Comparison of ENCODE assay signal across 8 cellular contexts in genomic region chr5:96614110-96614691, GRCh38. TPM values are rescaled to one million over a fixed set of nuclear protein-coding genes. Genes with fewer than 3 reads are reported as not detected.
DNase-seq lines count a peak whose midpoint lies in the region; ATAC-seq, FAIRE-seq and TF ChIP-seq lines count a peak whose summit lies in the region.

No MANE protein-coding gene starts in this region.

- H3K27ac ChIP-seq in caudate nucleus (ENCODE audit: low read depth, low read length) = no peak overlapping the region

- DNase-seq in ACHN (peak; percentile 92), GM12892 (ENCODE audit: insufficient read length) (no peak), NCI-H1694 (lab: John Stamatoyannopoulos, UW) (peak; percentile 81), caudate nucleus (lab: John Stamatoyannopoulos, UW) (peak in 50 of 61 donors; percentile 4 to 78 (median 28)), islet precursor cell (peak; percentile 67)
- peak; percentile 10 for DNase-seq in T-helper 2 cell treated with Interferon-gamma antibody and Interleukin-4, amounts not matched to agents 5 μg/mL and 100 μg/mL, for 36 hours (ENCODE audit: low spot score)
- DNase-seq in stimulated activated CD4-positive, alpha-beta T cell treated with anti-CD3 and anti-CD28 coated beads, Interleukin-12 subunit alpha, Interleukin-12 subunit beta, amount 100 ng/mL, for 48 hours (ENCODE audit: low read depth in 2 of 3, low spot score in 1 of 3) = peak in 2 of 3 donors; percentile 17 to 52

- no peak for TF ChIP-seq POLR2A in GM12892 (IDR thresholded peaks at IDR 0.05; ENCODE audit: low read depth, low read length)

- peaks cover 5% of the 10 kb centered on the region for H3K4me1 Mint-ChIP-seq in T-helper 2 cell treated with Interferon-gamma antibody and Interleukin-4, amounts not matched to agents 5 μg/mL and 100 μg/mL, for 36 hours (ENCODE audit: low read depth)

- FAIRE-seq in GM12892 (lab: Jason Lieb, UNC) = peak; percentile 84

- H3K36me3 Mint-ChIP-seq in T-helper 2 cell treated with Interferon-gamma antibody and Interleukin-4, amounts not matched to agents 5 μg/mL and 100 μg/mL, for 36 hours (ENCODE audit: low read depth) = no peaks in the 10 kb centered on the region

- in situ Hi-C loops in ACHN (cut with HindIII; ENCODE audit: low pct_ligation_motif_present, low pct_unique_long_range_greater_than_20kb, low sequenced_read_pairs) = no loop called here

- H3K4me3 Mint-ChIP-seq in T-helper 2 cell treated with Interferon-gamma antibody and Interleukin-4, amounts not matched to agents 5 μg/mL and 100 μg/mL, for 36 hours = no peak overlapping the region

- ATAC-seq in GM21723 (IDR thresholded peaks at IDR 0.05; ENCODE audit: unreplicated experiment) = no peak

- no peaks in the 10 kb centered on the region for H3K9me3 Mint-ChIP-seq in T-helper 2 cell treated with Interferon-gamma antibody and Interleukin-4, amounts not matched to agents 5 μg/mL and 100 μg/mL, for 36 hours

- peaks cover 57% of the 10 kb centered on the region for H3K27me3 Mint-ChIP-seq in T-helper 2 cell treated with Interferon-gamma antibody and Interleukin-4, amounts not matched to agents 5 μg/mL and 100 μg/mL, for 36 hours (ENCODE audit: low read depth)

- H3K27ac Mint-ChIP-seq in T-helper 2 cell treated with Interferon-gamma antibody and Interleukin-4, amounts not matched to agents 5 μg/mL and 100 μg/mL, for 36 hours = no peak overlapping the region

RNA-seq across cellular contexts. Expression of gene CAST, which starts 48.0 kb away (rescaled TPM):
- 67.8 TPM for polyA plus RNA-seq in GM12892 (2012; ENCODE audit: missing spikeins)
